ENCODE assay signal across 8 cellular contexts in genomic region chr20:44215125-44215524, GRCh38. TPM values are rescaled to one million over a fixed set of nuclear protein-coding genes. Genes with fewer than 3 reads are reported as not detected.
DNase-seq lines count a peak whose midpoint lies in the region; ATAC-seq, FAIRE-seq and TF ChIP-seq lines count a peak whose summit lies in the region.

No MANE protein-coding gene starts in this region.

- peaks cover 19% of the 10 kb centered on the region for H3K36me3 Mint-ChIP-seq in Caco-2 (ENCODE audit: insufficient read depth, unreplicated experiment)
- no peaks in the 10 kb centered on the region for H3K36me3 Mint-ChIP-seq in activated T-helper 2 cell treated with anti-CD3 and anti-CD28 coated beads, Interferon-gamma antibody, Interleukin-2, Interleukin-4, amounts not matched to agents 10 μg/mL and 5 μg/mL and 100 μg/mL, durations not matched to agents 14 hours and 24 hours and 36 hours (ENCODE audit: low read depth)

- no peak overlapping the region for H3K4me3 Mint-ChIP-seq in Caco-2 (ENCODE audit: unreplicated experiment)
- no peak overlapping the region for H3K4me3 Mint-ChIP-seq in activated T-helper 2 cell treated with anti-CD3 and anti-CD28 coated beads, Interferon-gamma antibody, Interleukin-2, Interleukin-4, amounts not matched to agents 10 μg/mL and 5 μg/mL and 100 μg/mL, durations not matched to agents 14 hours and 24 hours and 36 hours (ENCODE audit: low read depth)

- no peaks in the 10 kb centered on the region for H3K9me3 Mint-ChIP-seq in Caco-2 (ENCODE audit: unreplicated experiment)
- H3K9me3 Mint-ChIP-seq in activated T-helper 2 cell treated with anti-CD3 and anti-CD28 coated beads, Interferon-gamma antibody, Interleukin-2, Interleukin-4, amounts not matched to agents 10 μg/mL and 5 μg/mL and 100 μg/mL, durations not matched to agents 14 hours and 24 hours and 36 hours = no peaks in the 10 kb centered on the region

- TF ChIP-seq POLR2A in upper lobe of left lung (IDR thresholded peaks at IDR 0.05) = no peak

- CTCF ChIA-PET in Caco-2 (lab: Charles Lee) (interaction anchor here (2.9 to 7.4 kb wide), 4 partner anchors 96 to 255 kb away, joined by 14 to 244 read pairs (median 134); partner anchors contain the start of gene FITM2), RWPE1 (lab: Yijun Ruan, JAX) (interaction anchor here (0.6 to 7.7 kb wide), 15 partner anchors 9 to 629 kb away, joined by 3 to 145 read pairs (median 3); partner anchors contain the start of gene FITM2)

- H3K4me3 ChIP-seq in Caco-2 (ENCODE audit: low read depth, low read length) = no peak overlapping the region
- no peak overlapping the region for H3K4me3 ChIP-seq in foreskin fibroblast (ENCODE audit: low read depth in 1 of 2, low read length in 2 of 2)
- no peak overlapping the region for H3K4me3 ChIP-seq in pancreas
- H3K4me3 ChIP-seq in upper lobe of left lung = no peak overlapping the region

- peaks cover 51% of the 10 kb centered on the region for H3K4me1 ChIP-seq in Caco-2
- H3K4me1 ChIP-seq in pancreas = peaks cover 0 to 13% (median 3%) of the 10 kb centered on the region in 3 donors
- peaks cover 17 to 32% (median 23%) of the 10 kb centered on the region in 4 donors for H3K4me1 ChIP-seq in upper lobe of left lung

- ATAC-seq in pancreas = peak in 1 of 4 donors; percentile 16
- ATAC-seq in upper lobe of left lung (ENCODE audit: low FRiP score in 2 of 2) = no peak
- ATAC-seq in HG02852 (IDR thresholded peaks at IDR 0.05; ENCODE audit: unreplicated experiment) = no peak

- peak overlapping the region; percentile 17 for H3K27ac Mint-ChIP-seq in Caco-2 (ENCODE audit: unreplicated experiment)
- H3K27ac Mint-ChIP-seq in activated T-helper 2 cell treated with anti-CD3 and anti-CD28 coated beads, Interferon-gamma antibody, Interleukin-2, Interleukin-4, amounts not matched to agents 10 μg/mL and 5 μg/mL and 100 μg/mL, durations not matched to agents 14 hours and 24 hours and 36 hours = no peak overlapping the region

- H3K4me1 Mint-ChIP-seq in Caco-2 (ENCODE audit: low read depth, unreplicated experiment) = peaks cover 42% of the 10 kb centered on the region
- peaks cover 58% of the 10 kb centered on the region for H3K4me1 Mint-ChIP-seq in activated T-helper 2 cell treated with anti-CD3 and anti-CD28 coated beads, Interferon-gamma antibody, Interleukin-2, Interleukin-4, amounts not matched to agents 10 μg/mL and 5 μg/mL and 100 μg/mL, durations not matched to agents 14 hours and 24 hours and 36 hours (ENCODE audit: low read depth)

- DNase-seq in Caco-2 = peak; percentile 90 to 95
- peak; percentile 72 for DNase-seq in RWPE1 (ENCODE audit: low spot score)
- DNase-seq in activated T-helper 2 cell treated with anti-CD3 and anti-CD28 coated beads, Interferon-gamma antibody, Interleukin-2, Interleukin-4, amounts not matched to agents 10 μg/mL and 5 μg/mL and 100 μg/mL, durations not matched to agents 14 hours and 24 hours and 36 hours (ENCODE audit: low spot score) = peak; percentile 64
- peak; percentile 62 to 88 for DNase-seq in foreskin fibroblast
- peak; percentile 45 to 74 (median 62) for DNase-seq in pancreas
- peak in 1 of 2 donors; percentile 50 for DNase-seq in upper lobe of left lung

- TF ChIP-seq EP300 in Ishikawa (IDR thresholded peaks at IDR 0.05; ENCODE audit: borderline replicate concordance) = no peak
- TF ChIP-seq EP300 in upper lobe of left lung (IDR thresholded peaks at IDR 0.05) = no peak

- POLR2A ChIA-PET in Caco-2 (lab: Charles Lee) = no interaction called here
- POLR2A ChIA-PET in RWPE1 (lab: Yijun Ruan, JAX; ENCODE audit: low non-redundant PET) = interaction anchor here (1.2 kb wide), 1 partner anchor 96 kb away, joined by 3 read pairs; the partner anchor contains the start of gene FITM2

- H3K9me3 ChIP-seq in Caco-2 (no peaks in the 10 kb centered on the region), pancreas (no peaks in the 10 kb centered on the region), upper lobe of left lung (no peaks in the 10 kb centered on the region)

- no TSS peak for BruUV-seq in Caco-2 (replicated peaks; lab: Mats Ljungman, UMichigan)

- intact Hi-C loops in Caco-2 (cut with micrococcal nuclease; ENCODE audit: unreplicated experiment) = loop anchor here (1.0 to 10.0 kb wide), 5 partner anchors 246 to 670 kb away; partner anchors contain the start of genes SERINC3 and YWHAB
- intact Hi-C loops in activated T-helper 2 cell treated with anti-CD3 and anti-CD28 coated beads, Interferon-gamma antibody, Interleukin-2, Interleukin-4, amounts not matched to agents 10 μg/mL and 5 μg/mL and 100 μg/mL, durations not matched to agents 14 hours and 24 hours and 36 hours (cut with micrococcal nuclease) = loop anchor here (1.0 to 10.0 kb wide), 5 partner anchors 171 to 520 kb away; no protein-coding TSS in a partner anchor
- intact Hi-C loops in pancreas (cut with DNase I) = loop anchor here in 2 of 3 donors (5.0 to 10.0 kb wide), 5 partner anchors 97 to 400 kb away; partner anchors contain the start of gene FITM2 (in 2 of the 2)

- peak; percentile 85 for TF ChIP-seq RAD21 in Ishikawa (IDR thresholded peaks at IDR 0.05; ENCODE audit: low read depth)

- H3K36me3 ChIP-seq in Caco-2 (ENCODE audit: control insufficient read depth, insufficient read depth, low read length) (no peaks in the 10 kb centered on the region), pancreas (no peaks in the 10 kb centered on the region), upper lobe of left lung (no peaks in the 10 kb centered on the region)

- H3K27me3 Mint-ChIP-seq in Caco-2 (ENCODE audit: insufficient read depth, unreplicated experiment) = no peaks in the 10 kb centered on the region
- H3K27me3 Mint-ChIP-seq in activated T-helper 2 cell treated with anti-CD3 and anti-CD28 coated beads, Interferon-gamma antibody, Interleukin-2, Interleukin-4, amounts not matched to agents 10 μg/mL and 5 μg/mL and 100 μg/mL, durations not matched to agents 14 hours and 24 hours and 36 hours (ENCODE audit: low read depth) = no peaks in the 10 kb centered on the region

- peak; percentile 99 to 100 for TF ChIP-seq CTCF in Caco-2 (IDR thresholded peaks at IDR 0.05; ENCODE audit: insufficient read depth in 1 of 2, low read depth in 1 of 2, low read length in 1 of 2, severe bottlenecking in 1 of 2, unreplicated experiment in 1 of 2)
- TF ChIP-seq CTCF in RWPE1 (conservative IDR thresholded peaks at IDR 0.05; ENCODE audit: low read depth) = peak; percentile 99
- peak; percentile 85 for TF ChIP-seq CTCF in foreskin fibroblast (IDR thresholded peaks at IDR 0.05; ENCODE audit: low read depth, low read length)
- TF ChIP-seq CTCF in pancreas (IDR thresholded peaks at IDR 0.05) = peak in 3 of 4 donors; percentile 53 to 77 (median 64)
- peak; percentile 20 to 69 (median 64) for TF ChIP-seq CTCF in upper lobe of left lung (IDR thresholded peaks at IDR 0.05)

- H3K27me3 ChIP-seq in Caco-2 (replicated peaks; ENCODE audit: control insufficient read depth, insufficient read depth, low read length) (no peaks in the 10 kb centered on the region), pancreas (no peaks in the 10 kb centered on the region), upper lobe of left lung (no peaks in the 10 kb centered on the region)

- no peak for FAIRE-seq in pancreas (lab: Jason Lieb, UNC)

- H3K27ac ChIP-seq in RWPE1 (no peak overlapping the region), pancreas (no peak overlapping the region), upper lobe of left lung (no peak overlapping the region)

- WGBS in pancreas, 2 donors = 47 to 52% methylated on average over 7 of the region's 7 CpGs
- WGBS in upper lobe of left lung, 2 donors = 52 to 56% methylated on average over 7 of the region's 7 CpGs

TF ChIP-seq in Ishikawa, 13 proteins besides CTCF, POLR2A, EP300 and RAD21:
- TF ChIP-seq FOXM1 (IDR thresholded peaks at IDR 0.05; ENCODE audit: borderline replicate concordance, low read depth) (no peak), CEBPB (IDR thresholded peaks at IDR 0.05) (no peak)

RNA-seq across cellular contexts. Expression of gene OSER1, which starts 4.6 kb away (rescaled TPM):
- total RNA-seq in Caco-2 (2022) = 79.7 and 82.3 TPM in 2 replicates
- 21.4 and 22.4 TPM in 2 replicates for total RNA-seq in activated T-helper 2 cell treated with anti-CD3 and anti-CD28 coated beads, Interferon-gamma antibody, Interleukin-2, Interleukin-4, amounts not matched to agents 10 μg/mL and 5 μg/mL and 100 μg/mL, durations not matched to agents 14 hours and 24 hours and 36 hours
- 10 to 100 TPM in 4 of 6 donors, 1 to 10 TPM in 2; 8.0 to 13.5 (median 11.1) TPM for total RNA-seq in pancreas
- 10 to 100 TPM in 1 of 2 donors, 1 to 10 TPM in 1; 8.5 to 17.6 TPM for polyA plus RNA-seq in pancreas
- total RNA-seq in upper lobe of left lung = 10 to 100 TPM; 18.8 to 38.3 (median 30.8) TPM

RNA-seq across cellular contexts. Expression of gene JPH2, which starts 28.1 kb away (rescaled TPM):
- total RNA-seq in Caco-2 (2022) (10.5 and 11.1 TPM in 2 replicates), pancreas (under 1 TPM; 0.09 to 0.37 (median 0.22) TPM), upper lobe of left lung (1 to 10 TPM; 3.5 to 9.2 (median 5.0) TPM)
- total RNA-seq in activated T-helper 2 cell treated with anti-CD3 and anti-CD28 coated beads, Interferon-gamma antibody, Interleukin-2, Interleukin-4, amounts not matched to agents 10 μg/mL and 5 μg/mL and 100 μg/mL, durations not matched to agents 14 hours and 24 hours and 36 hours = 0.11 TPM in 1 of 2 replicates, not detected in the other
- 1 to 10 TPM in 1 of 2 donors, under 1 TPM in 1; 0.31 to 1.1 TPM for polyA plus RNA-seq in pancreas

RNA-seq across cellular contexts. Expression of gene GDAP1L1, which starts 32.0 kb away (rescaled TPM):
- total RNA-seq in Caco-2 (2022) (2.5 and 4.2 TPM in 2 replicates), pancreas (under 1 TPM in 4 of 6 donors, not detected in 2; 0.12 to 0.46 (median 0.33) TPM), upper lobe of left lung (not detected)
- not detected in 2 replicates for total RNA-seq in activated T-helper 2 cell treated with anti-CD3 and anti-CD28 coated beads, Interferon-gamma antibody, Interleukin-2, Interleukin-4, amounts not matched to agents 10 μg/mL and 5 μg/mL and 100 μg/mL, durations not matched to agents 14 hours and 24 hours and 36 hours
- 1 to 10 TPM in 1 of 2 donors, under 1 TPM in 1; 0.68 to 3.6 TPM for polyA plus RNA-seq in pancreas
